Comparison of ENCODE assay signal across 8 cellular contexts in the genomic region with DNA sequence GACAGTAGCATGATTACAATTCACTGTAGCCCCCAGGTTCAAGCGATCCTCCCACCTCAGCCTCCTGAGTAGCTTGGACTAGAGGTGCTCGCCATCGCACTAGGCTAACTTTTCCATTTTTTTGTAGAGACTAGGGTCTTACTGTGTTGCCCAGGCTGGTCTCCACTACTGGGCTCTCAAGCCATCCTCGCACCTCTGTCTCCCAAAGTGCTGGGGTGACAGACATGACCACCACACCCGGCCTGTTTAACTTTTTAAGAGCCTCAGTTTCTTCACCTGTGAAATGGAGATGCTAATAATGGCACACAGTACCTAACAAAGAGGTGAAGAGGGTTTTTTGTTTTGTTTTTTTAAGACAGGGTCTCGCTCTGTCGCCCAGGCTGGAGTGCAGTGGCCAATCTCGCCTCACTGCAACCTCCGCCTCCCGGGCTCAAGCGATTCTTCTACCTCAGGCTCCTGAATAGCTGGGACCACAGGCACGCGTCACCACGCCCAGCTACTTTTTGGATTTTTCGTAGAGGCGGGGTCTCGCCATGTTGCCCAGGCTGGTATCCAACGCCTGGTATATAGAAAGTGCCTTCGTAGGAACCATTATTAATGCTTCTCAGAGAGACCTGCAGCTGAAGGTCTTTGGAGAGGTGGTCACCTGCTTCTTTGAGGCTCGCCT. TPM values are rescaled to one million over a fixed set of nuclear protein-coding genes. Genes with fewer than 3 reads are reported as not detected.
DNase-seq lines count a peak whose midpoint lies in the region; ATAC-seq and TF ChIP-seq lines count a peak whose summit lies in the region.

No MANE protein-coding gene starts in this region.

- peaks cover 20% of the 10 kb centered on the region for H3K79me2 ChIP-seq in Loucy (ENCODE audit: insufficient read depth, low read length)

- intact Hi-C loops in colonic mucosa (cut with DNase I) (no loop called here), natural killer cell (cut with micrococcal nuclease) (loop anchor here (5.0 kb wide), 4 partner anchors 36 to 379 kb away; a partner anchor contains a TSS)

- H3K4me1 Mint-ChIP-seq in natural killer cell, result peaks cover 19 to 39% of the 10 kb centered on the region in 2 donors

- peaks cover 43 to 59% (median 48%) of the 10 kb centered on the region in 10 experiments for H3K4me1 ChIP-seq in BLaER1 treated with 17β-estradiol and CSF1 and Interleukin-3, amounts not matched to agents 10 nM and 100 nM
- peaks cover 51% of the 10 kb centered on the region for H3K4me1 ChIP-seq in Loucy (ENCODE audit: insufficient read depth, low read length, poor library complexity, severe bottlenecking)
- H3K4me1 ChIP-seq in colonic mucosa, result no peaks in the 10 kb centered on the region

- no peaks in the 10 kb centered on the region for H3K9me3 ChIP-seq in BLaER1 treated with 17β-estradiol and CSF1 and Interleukin-3, amounts not matched to agents 10 nM and 100 nM (replicated peaks in 1 of 11)
- H3K9me3 ChIP-seq in Loucy (ENCODE audit: insufficient read depth, low read depth, low read length), result no peaks in the 10 kb centered on the region
- no peaks in the 10 kb centered on the region for H3K9me3 ChIP-seq in colonic mucosa

- TF ChIP-seq CTCF in Loucy (conservative IDR thresholded peaks at IDR 0.05; ENCODE audit: low read length) (no peak), colonic mucosa (IDR thresholded peaks at IDR 0.05) (no peak), natural killer cell (IDR thresholded peaks at IDR 0.05) (no peak)

- peaks cover 8% of the 10 kb centered on the region; the same call in 1 of the 2 replicates for H3F3A ChIP-seq in Loucy (ENCODE audit: low read depth)

- H2AFZ ChIP-seq in Loucy (ENCODE audit: low read length), result peak overlapping the region; percentile 89

- ATAC-seq in natural killer cell (no peak), HG02981 (IDR thresholded peaks at IDR 0.05; ENCODE audit: unreplicated experiment) (no peak)

- H3K4me3 Mint-ChIP-seq in natural killer cell, result peak overlapping the region; percentile 100

- H3K9me2 ChIP-seq in Loucy (replicated peaks; ENCODE audit: low read depth, low read length), result no peaks in the 10 kb centered on the region

- DNase-seq in colonic mucosa (no peak), natural killer cell (no peak), NCI-H2107 (lab: John Stamatoyannopoulos, UW) (no peak)
- DNase-seq in activated CD8-positive, alpha-beta memory T cell treated with anti-CD3 and anti-CD28 coated beads, Interleukin-2, amount 50 U/mL, for 48 hours, result no peak
- no peak for DNase-seq in activated CD4-positive, CD25-positive, alpha-beta regulatory T cell treated with anti-CD3 and anti-CD28 coated beads, Interleukin-2, amount 50 U/mL, for 72 hours

- H3K27ac Mint-ChIP-seq in natural killer cell, result peak overlapping the region; percentile 99 to 100

- no peaks in the 10 kb centered on the region for H4K20me1 ChIP-seq in BLaER1 treated with 17β-estradiol and CSF1 and Interleukin-3, amounts not matched to agents 10 nM and 100 nM
- no peaks in the 10 kb centered on the region for H4K20me1 ChIP-seq in Loucy (ENCODE audit: insufficient read depth, low read length, poor library complexity, severe bottlenecking)

- H3K27me3 ChIP-seq in BLaER1 treated with 17β-estradiol and CSF1 and Interleukin-3, amounts not matched to agents 10 nM and 100 nM, result no peaks in the 10 kb centered on the region
- H3K27me3 ChIP-seq in Loucy (ENCODE audit: insufficient read depth, low read length, poor library complexity, severe bottlenecking) (no peaks in the 10 kb centered on the region), colonic mucosa (no peaks in the 10 kb centered on the region)

- no peaks in the 10 kb centered on the region for H3K9me3 Mint-ChIP-seq in natural killer cell

- H3K4me3 ChIP-seq in BLaER1 treated with 17β-estradiol and CSF1 and Interleukin-3, amounts not matched to agents 10 nM and 100 nM, result peak overlapping the region; percentile 64 to 76 (median 70)
- H3K4me3 ChIP-seq in Loucy (ENCODE audit: low read length, poor library complexity, severe bottlenecking), result peak overlapping the region; percentile 90
- H3K4me3 ChIP-seq in colonic mucosa, result peak overlapping the region; percentile 61

- peak overlapping the region; percentile 92 to 100 (median 97) for H3K9ac ChIP-seq in BLaER1 treated with 17β-estradiol and CSF1 and Interleukin-3, amounts not matched to agents 10 nM and 100 nM
- peak overlapping the region; percentile 89 for H3K9ac ChIP-seq in Loucy (ENCODE audit: low read depth, low read length, poor library complexity, severe bottlenecking)
- peak overlapping the region; percentile 59 to 96 for H3K9ac ChIP-seq in colonic mucosa (ENCODE audit: low read depth in 2 of 2, low read length in 2 of 2)

- H3K27ac ChIP-seq in BLaER1 treated with 17β-estradiol and CSF1 and Interleukin-3, amounts not matched to agents 10 nM and 100 nM, result peak overlapping the region; percentile 96 to 100 (median 99)
- peak overlapping the region; percentile 96 for H3K27ac ChIP-seq in colonic mucosa

- H3K27me3 Mint-ChIP-seq in natural killer cell (ENCODE audit: low read depth in 2 of 2), result no peaks in the 10 kb centered on the region

- H3K36me3 Mint-ChIP-seq in natural killer cell, result no peaks in the 10 kb centered on the region

- peaks cover 0 to 16% (median 7%) of the 10 kb centered on the region in 11 experiments; a peak in 13 of 22 replicates for H3K36me3 ChIP-seq in BLaER1 treated with 17β-estradiol and CSF1 and Interleukin-3, amounts not matched to agents 10 nM and 100 nM
- no peaks in the 10 kb centered on the region for H3K36me3 ChIP-seq in Loucy (ENCODE audit: insufficient read depth, low read length)
- no peaks in the 10 kb centered on the region for H3K36me3 ChIP-seq in colonic mucosa

- H3K4me2 ChIP-seq in BLaER1 treated with 17β-estradiol and CSF1 and Interleukin-3, amounts not matched to agents 10 nM and 100 nM, result peak overlapping the region; percentile 86 to 98 (median 93)
- peak overlapping the region; percentile 84 for H3K4me2 ChIP-seq in Loucy (ENCODE audit: low read depth, low read length, poor library complexity, severe bottlenecking)

RNA-seq across cellular contexts. Expression of a gene that starts 0.6 kb away (rescaled TPM):
- total RNA-seq in colonic mucosa (10 to 100 TPM; 32.0 to 46.5 TPM), natural killer cell (10 to 100 TPM in 2 of 3 donors, 1 to 10 TPM in 1; 9.0 to 12.1 (median 11.0) TPM)

RNA-seq across cellular contexts. Expression of a gene that starts 20.0 kb away (rescaled TPM):
- total RNA-seq in colonic mucosa (10 to 100 TPM; 22.0 to 51.4 TPM), natural killer cell (100 to 1,000 TPM; 158 to 200 (median 197) TPM)

RNA-seq across cellular contexts. Expression of a gene that starts 25.7 kb away (rescaled TPM):
- total RNA-seq in colonic mucosa (10 to 100 TPM; 25.8 to 33.8 TPM), natural killer cell (10 to 100 TPM; 21.6 to 32.1 (median 27.5) TPM)

RNA-seq across cellular contexts. Expression of a gene that starts 34.7 kb away (rescaled TPM):
- 100 to 1,000 TPM in 1 of 2 donors, 10 to 100 TPM in 1; 98.3 to 104 TPM for total RNA-seq in colonic mucosa
- total RNA-seq in natural killer cell, result 100 to 1,000 TPM in 1 of 3 donors, 10 to 100 TPM in 2; 94.6 to 112 (median 96.8) TPM

RNA-seq across cellular contexts. Expression of a gene that starts 38.6 kb away (rescaled TPM):
- total RNA-seq in colonic mucosa, result 10 to 100 TPM; 49.5 to 76.5 TPM
- 10 to 100 TPM in 2 of 3 donors, 1 to 10 TPM in 1; 8.5 to 13.0 (median 12.9) TPM for total RNA-seq in natural killer cell
